In genomic region chr1:112614460-112615065, GRCh38 we compare ENCODE assay signal across 8 cellular contexts. TPM values are rescaled to one million over a fixed set of nuclear protein-coding genes. Genes with fewer than 3 reads are reported as not detected.
DNase-seq lines count a peak whose midpoint lies in the region; ATAC-seq and TF ChIP-seq lines count a peak whose summit lies in the region.

No MANE protein-coding gene starts in this region.

- peaks cover 11 to 54% of the 10 kb centered on the region in 2 donors for H3K36me3 Mint-ChIP-seq in CD4-positive, alpha-beta memory T cell

- H3K9me3 Mint-ChIP-seq in CD4-positive, alpha-beta memory T cell = no peaks in the 10 kb centered on the region

- H3K27ac ChIP-seq in CD4-positive, alpha-beta memory T cell (ENCODE audit: low read depth, low read length) = no peak overlapping the region

- H3K27me3 ChIP-seq in CD4-positive, alpha-beta memory T cell (ENCODE audit: insufficient read depth, low read length) = no peaks in the 10 kb centered on the region

- CTCF ChIA-PET in CD4-positive, alpha-beta memory T cell (lab: Charles Lee; ENCODE audit: partially characterized antibody) = interaction anchor here (0.5 to 5.8 kb wide), 12 partner anchors 9 to 458 kb away, joined by 3 to 45 read pairs (median 4); partner anchors contain the start of genes PPM1J, RHOC and WNT2B

- no peaks in the 10 kb centered on the region for H3K27me3 Mint-ChIP-seq in CD4-positive, alpha-beta memory T cell

- peaks cover 9 to 32% (median 18%) of the 10 kb centered on the region in 4 donors for H3K4me1 Mint-ChIP-seq in CD4-positive, alpha-beta memory T cell

- peak in 4 of 5 donors; percentile 28 to 48 (median 34) for DNase-seq in CD4-positive, alpha-beta memory T cell
- no peak for DNase-seq in HFF-Myc (ENCODE audit: extremely low read depth, low read depth)
- DNase-seq in SW480 (ENCODE audit: low spot score) = peak; percentile 29
- peak; percentile 66 for DNase-seq in glomerular visceral epithelial cell (ENCODE audit: extremely low spot score)
- DNase-seq in stimulated activated CD4-positive, alpha-beta T cell treated with anti-CD3 and anti-CD28 coated beads, Interleukin-4, amount 100 ng/mL, for 1 hour = no peak

- H3K4me3 Mint-ChIP-seq in CD4-positive, alpha-beta memory T cell = peak overlapping the region in 1 of 8 donors; percentile 78

- no peak overlapping the region for H3K4me3 ChIP-seq in CD4-positive, alpha-beta memory T cell (ENCODE audit: low read length in 2 of 2)
- no peak overlapping the region for H3K4me3 ChIP-seq in HFF-Myc (replicated peaks; ENCODE audit: low read depth, low read length)

- no peaks in the 10 kb centered on the region for H3K36me3 ChIP-seq in CD4-positive, alpha-beta memory T cell (ENCODE audit: insufficient read depth, low read length)

- H3K27ac Mint-ChIP-seq in CD4-positive, alpha-beta memory T cell = peak overlapping the region in 5 of 7 donors; percentile 64 to 89 (median 86)

- no peaks in the 10 kb centered on the region for H3K9me3 ChIP-seq in CD4-positive, alpha-beta memory T cell (ENCODE audit: control insufficient read depth in 1 of 2, low read length in 2 of 2)

- intact Hi-C loops in CD4-positive, alpha-beta memory T cell (cut with micrococcal nuclease) = loop anchor here (1.0 to 10.0 kb wide), 5 partner anchors 112 to 1258 kb away; partner anchors contain the start of genes DDX20, PTPN22 and SLC16A1

- peaks cover 13% of the 10 kb centered on the region for H3K4me1 ChIP-seq in CD4-positive, alpha-beta memory T cell (ENCODE audit: insufficient read depth, low read length)

- POLR2A ChIA-PET in CD4-positive, alpha-beta memory T cell (lab: Charles Lee; ENCODE audit: partially characterized antibody) = no interaction called here

- TF ChIP-seq CTCF in HFF-Myc (IDR thresholded peaks at IDR 0.05; ENCODE audit: low read depth, low read length, missing control alignments) = peak; percentile 64

- ATAC-seq in HG02798 (IDR thresholded peaks at IDR 0.05; ENCODE audit: poor library complexity, unreplicated experiment) = no peak
- ATAC-seq in HG03354 (IDR thresholded peaks at IDR 0.05; ENCODE audit: poor library complexity, severe bottlenecking, unreplicated experiment) = no peak
- ATAC-seq in GM21737 (IDR thresholded peaks at IDR 0.05; ENCODE audit: unreplicated experiment) = no peak

RNA-seq across cellular contexts. Expression of gene ST7L, which starts 4.4 kb away (rescaled TPM):
- total RNA-seq in CD4-positive, alpha-beta memory T cell = 10 to 100 TPM; 24.3 to 27.2 TPM
- 10 to 100 TPM; 10.9 to 13.8 TPM for polyA plus RNA-seq in CD4-positive, alpha-beta memory T cell

RNA-seq across cellular contexts. Expression of gene CAPZA1, which starts 5.1 kb away (rescaled TPM):
- total RNA-seq in CD4-positive, alpha-beta memory T cell = 100 to 1,000 TPM; 149 to 157 TPM
- 100 to 1,000 TPM; 241 to 296 TPM for polyA plus RNA-seq in CD4-positive, alpha-beta memory T cell

RNA-seq across cellular contexts. Expression of gene MOV10, which starts 59.9 kb away (rescaled TPM):
- 10 to 100 TPM; 90.6 to 96.1 TPM for total RNA-seq in CD4-positive, alpha-beta memory T cell
- 10 to 100 TPM; 21.8 to 43.6 TPM for polyA plus RNA-seq in CD4-positive, alpha-beta memory T cell

Comparison
In these comparisons a context has a peak if more than half of its experiments do, and no peak if none do; other contexts are left out.
1. DNase-seq: peak in CD4-positive, alpha-beta memory T cell (4 of 5), SW480 (single experiment) and glomerular visceral epithelial cell (single experiment); none in HFF-Myc (single experiment) and stimulated activated CD4-positive, alpha-beta T cell treated with anti-CD3 and anti-CD28 coated beads, Interleukin-4, amount 100 ng/mL, for 1 hour (single experiment).